Comparison of ENCODE assay signal across 1 cellular context in genomic region chr2:25253153-25253617, GRCh38.
TF ChIP-seq lines count a peak whose summit lies in the region.

No MANE protein-coding gene starts in this region.

TF ChIP-seq in GM12878, 131 proteins besides CTCF, POLR2A, EP300 and RAD21 (continued from another document):
- TF ChIP-seq, protein P1, sequence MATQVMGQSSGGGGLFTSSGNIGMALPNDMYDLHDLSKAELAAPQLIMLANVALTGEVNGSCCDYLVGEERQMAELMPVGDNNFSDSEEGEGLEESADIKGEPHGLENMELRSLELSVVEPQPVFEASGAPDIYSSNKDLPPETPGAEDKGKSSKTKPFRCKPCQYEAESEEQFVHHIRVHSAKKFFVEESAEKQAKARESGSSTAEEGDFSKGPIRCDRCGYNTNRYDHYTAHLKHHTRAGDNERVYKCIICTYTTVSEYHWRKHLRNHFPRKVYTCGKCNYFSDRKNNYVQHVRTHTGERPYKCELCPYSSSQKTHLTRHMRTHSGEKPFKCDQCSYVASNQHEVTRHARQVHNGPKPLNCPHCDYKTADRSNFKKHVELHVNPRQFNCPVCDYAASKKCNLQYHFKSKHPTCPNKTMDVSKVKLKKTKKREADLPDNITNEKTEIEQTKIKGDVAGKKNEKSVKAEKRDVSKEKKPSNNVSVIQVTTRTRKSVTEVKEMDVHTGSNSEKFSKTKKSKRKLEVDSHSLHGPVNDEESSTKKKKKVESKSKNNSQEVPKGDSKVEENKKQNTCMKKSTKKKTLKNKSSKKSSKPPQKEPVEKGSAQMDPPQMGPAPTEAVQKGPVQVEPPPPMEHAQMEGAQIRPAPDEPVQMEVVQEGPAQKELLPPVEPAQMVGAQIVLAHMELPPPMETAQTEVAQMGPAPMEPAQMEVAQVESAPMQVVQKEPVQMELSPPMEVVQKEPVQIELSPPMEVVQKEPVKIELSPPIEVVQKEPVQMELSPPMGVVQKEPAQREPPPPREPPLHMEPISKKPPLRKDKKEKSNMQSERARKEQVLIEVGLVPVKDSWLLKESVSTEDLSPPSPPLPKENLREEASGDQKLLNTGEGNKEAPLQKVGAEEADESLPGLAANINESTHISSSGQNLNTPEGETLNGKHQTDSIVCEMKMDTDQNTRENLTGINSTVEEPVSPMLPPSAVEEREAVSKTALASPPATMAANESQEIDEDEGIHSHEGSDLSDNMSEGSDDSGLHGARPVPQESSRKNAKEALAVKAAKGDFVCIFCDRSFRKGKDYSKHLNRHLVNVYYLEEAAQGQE (IDR thresholded peaks at IDR 0.05; ENCODE audit: low read depth, low read length), result no peak
